8 cellular contexts compared by ENCODE assay signal in the genomic region with DNA sequence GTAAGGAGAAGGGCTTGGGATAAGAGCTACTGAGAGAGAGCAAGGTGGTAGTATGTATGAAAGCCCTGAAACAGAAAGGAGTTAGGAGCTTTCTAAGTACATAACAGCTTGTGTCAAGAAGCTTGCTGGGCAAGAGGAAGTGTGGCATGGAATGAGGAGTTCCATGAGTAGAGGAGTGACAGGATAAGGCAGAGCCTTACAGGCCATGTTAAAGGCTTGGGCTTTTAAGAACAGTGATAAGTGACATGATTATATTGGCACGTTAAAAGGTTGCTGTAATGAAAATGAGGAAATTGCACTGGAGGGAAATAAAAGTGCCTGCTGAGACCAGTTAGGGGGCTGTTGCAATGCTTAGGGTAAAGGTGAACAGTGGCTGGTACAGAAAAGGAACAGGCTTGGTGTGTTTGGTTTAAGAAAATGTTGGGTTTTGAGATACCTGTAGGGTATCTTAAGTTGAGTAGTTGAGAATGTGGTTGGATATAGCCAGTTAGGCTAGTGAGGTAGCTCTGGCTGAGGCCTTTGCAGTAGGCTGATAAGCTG. TPM values are rescaled to one million over a fixed set of nuclear protein-coding genes. Genes with fewer than 3 reads are reported as not detected.
DNase-seq lines count a peak whose midpoint lies in the region; ATAC-seq and TF ChIP-seq lines count a peak whose summit lies in the region.
"Had no signal": no experiment of that assay in that cellular context is flagged by ENCODE, and none has a peak within 500 bp of the region (broad histone marks: within the 10 kb centered on the region; RNA-seq: fewer than 3 reads in every experiment).

No MANE protein-coding gene starts in this region.

- H3K79me2 ChIP-seq in OCI-LY1 (ENCODE audit: insufficient read depth, low read length), result peaks cover 90% of the 10 kb centered on the region

- H3K27me3 ChIP-seq in OCI-LY1 (ENCODE audit: insufficient read depth, low read length), result no peaks in the 10 kb centered on the region
- H3K27me3 ChIP-seq: SJSA1 had no signal

- DNase-seq in left cardiac atrium, result no peak
- DNase-seq in stimulated activated naive CD8-positive, alpha-beta T cell treated with anti-CD3 and anti-CD28 coated beads, Interleukin-15, amount 100 ng/mL, for 72 hours, result no peak
- DNase-seq in SK-N-DZ (ENCODE audit: low spot score), result no peak

- peak overlapping the region; percentile 9 for H3K27ac ChIP-seq in OCI-LY1 (ENCODE audit: low read depth, low read length, poor library complexity, severe bottlenecking)
- H3K27ac ChIP-seq: SJSA1 had no signal

- ATAC-seq in GM21447 (IDR thresholded peaks at IDR 0.05; ENCODE audit: unreplicated experiment) (peak; percentile 50), left cardiac atrium (peak; percentile 65 to 75), HG02840 (IDR thresholded peaks at IDR 0.05; ENCODE audit: low FRiP score, unreplicated experiment) (no peak)
- ATAC-seq in stimulated activated memory B cell treated with anti-CD40 and anti-IgM and Interleukin-4, amounts not matched to agents 10 μg/mL and 1 μg/mL and 100 μg/mL, for 72 hours, result peak; percentile 48
- ATAC-seq in stimulated activated naive CD8-positive, alpha-beta T cell treated with anti-CD3 and anti-CD28 coated beads, Interleukin-15, amount 100 ng/mL, for 72 hours, result no peak

- no peaks in the 10 kb centered on the region for H3K9me2 ChIP-seq in OCI-LY1 (ENCODE audit: low read depth, low read length)

- no peak overlapping the region for H3K4me3 ChIP-seq in OCI-LY1 (ENCODE audit: low read depth, low read length, poor library complexity, severe bottlenecking)
- H3K4me3 ChIP-seq: SJSA1 had no signal

- H3K4me1 Mint-ChIP-seq in stimulated activated memory B cell treated with anti-CD40 and anti-IgM and Interleukin-4, amounts not matched to agents 10 μg/mL and 1 μg/mL and 100 μg/mL, for 72 hours, result peaks cover 77% of the 10 kb centered on the region
- H3K4me1 Mint-ChIP-seq in stimulated activated naive CD8-positive, alpha-beta T cell treated with anti-CD3 and anti-CD28 coated beads, Interleukin-15, amount 100 ng/mL, for 72 hours, result peaks cover 56% of the 10 kb centered on the region

- peak overlapping the region; percentile 76 for H3K27ac Mint-ChIP-seq in stimulated activated memory B cell treated with anti-CD40 and anti-IgM and Interleukin-4, amounts not matched to agents 10 μg/mL and 1 μg/mL and 100 μg/mL, for 72 hours
- peak overlapping the region in 1 of 2 donors; percentile 72 for H3K27ac Mint-ChIP-seq in stimulated activated naive CD8-positive, alpha-beta T cell treated with anti-CD3 and anti-CD28 coated beads, Interleukin-15, amount 100 ng/mL, for 72 hours

- no peaks in the 10 kb centered on the region for H4K20me1 ChIP-seq in OCI-LY1 (ENCODE audit: insufficient read depth, low read length)

- peak overlapping the region; percentile 3 for H3K4me3 Mint-ChIP-seq in stimulated activated memory B cell treated with anti-CD40 and anti-IgM and Interleukin-4, amounts not matched to agents 10 μg/mL and 1 μg/mL and 100 μg/mL, for 72 hours
- H3K4me3 Mint-ChIP-seq in stimulated activated naive CD8-positive, alpha-beta T cell treated with anti-CD3 and anti-CD28 coated beads, Interleukin-15, amount 100 ng/mL, for 72 hours, result no peak overlapping the region

- intact Hi-C loops in left cardiac atrium (cut with DNase I), result no loop called here

- no peak overlapping the region for H2AFZ ChIP-seq in OCI-LY1 (ENCODE audit: low read length)

- no peaks in the 10 kb centered on the region for H3F3A ChIP-seq in OCI-LY1 (ENCODE audit: insufficient read depth, low read length)

- no peaks in the 10 kb centered on the region for H3K9me3 Mint-ChIP-seq in stimulated activated memory B cell treated with anti-CD40 and anti-IgM and Interleukin-4, amounts not matched to agents 10 μg/mL and 1 μg/mL and 100 μg/mL, for 72 hours
- no peaks in the 10 kb centered on the region for H3K9me3 Mint-ChIP-seq in stimulated activated naive CD8-positive, alpha-beta T cell treated with anti-CD3 and anti-CD28 coated beads, Interleukin-15, amount 100 ng/mL, for 72 hours

- peaks cover 13% of the 10 kb centered on the region for H3K36me3 Mint-ChIP-seq in stimulated activated memory B cell treated with anti-CD40 and anti-IgM and Interleukin-4, amounts not matched to agents 10 μg/mL and 1 μg/mL and 100 μg/mL, for 72 hours

- no peaks in the 10 kb centered on the region for H3K27me3 Mint-ChIP-seq in stimulated activated memory B cell treated with anti-CD40 and anti-IgM and Interleukin-4, amounts not matched to agents 10 μg/mL and 1 μg/mL and 100 μg/mL, for 72 hours
- no peaks in the 10 kb centered on the region for H3K27me3 Mint-ChIP-seq in stimulated activated naive CD8-positive, alpha-beta T cell treated with anti-CD3 and anti-CD28 coated beads, Interleukin-15, amount 100 ng/mL, for 72 hours

- peaks cover 34% of the 10 kb centered on the region for H3K4me1 ChIP-seq in OCI-LY1 (ENCODE audit: insufficient read depth, low read length, severe bottlenecking)
- H3K4me1 ChIP-seq: SJSA1 had no signal

- H3K4me2 ChIP-seq in OCI-LY1 (ENCODE audit: low read length), result no peak overlapping the region; the same call in 1 of the 2 replicates

- TF ChIP-seq CTCF in OCI-LY1 (IDR thresholded peaks at IDR 0.05; ENCODE audit: low read length), result no peak

- no peaks in the 10 kb centered on the region for H3K9me3 ChIP-seq in OCI-LY1 (ENCODE audit: low read length)
- H3K9me3 ChIP-seq: SJSA1 had no signal

- no peak overlapping the region for H3K9ac ChIP-seq in OCI-LY1 (ENCODE audit: low read length)

- H3K36me3 ChIP-seq in OCI-LY1 (ENCODE audit: insufficient read depth, low read length), result peaks cover 5% of the 10 kb centered on the region; the same call in 1 of the 2 replicates
- H3K36me3 ChIP-seq: SJSA1 had no signal

RNA-seq across cellular contexts. Expression of a gene that starts 49.0 kb away (rescaled TPM):
- total RNA-seq in left cardiac atrium, result 100 to 1,000 TPM in 1 of 2 donors, 10 to 100 TPM in 1; 96.0 to 145 TPM
- polyA plus RNA-seq in SK-N-DZ (2014; cell fraction: cytosol; rRNA removed), result 15.1 and 31.0 TPM in 2 replicates
- polyA plus RNA-seq in SK-N-DZ (2014; cell fraction: nucleus; rRNA removed), result 28.9 and 41.3 TPM in 2 replicates

Comparison
In these comparisons a context has a peak if more than half of its experiments do, and no peak if none do; other contexts are left out.
1. ATAC-seq: peak in GM21447 (single experiment), left cardiac atrium (2 of 2) and stimulated activated memory B cell treated with anti-CD40 and anti-IgM and Interleukin-4, amounts not matched to agents 10 μg/mL and 1 μg/mL and 100 μg/mL, for 72 hours (single experiment); none in stimulated activated naive CD8-positive, alpha-beta T cell treated with anti-CD3 and anti-CD28 coated beads, Interleukin-15, amount 100 ng/mL, for 72 hours (single experiment) and HG02840 (single experiment).